39 cellular contexts compared by ENCODE assay signal in the genomic region with DNA sequence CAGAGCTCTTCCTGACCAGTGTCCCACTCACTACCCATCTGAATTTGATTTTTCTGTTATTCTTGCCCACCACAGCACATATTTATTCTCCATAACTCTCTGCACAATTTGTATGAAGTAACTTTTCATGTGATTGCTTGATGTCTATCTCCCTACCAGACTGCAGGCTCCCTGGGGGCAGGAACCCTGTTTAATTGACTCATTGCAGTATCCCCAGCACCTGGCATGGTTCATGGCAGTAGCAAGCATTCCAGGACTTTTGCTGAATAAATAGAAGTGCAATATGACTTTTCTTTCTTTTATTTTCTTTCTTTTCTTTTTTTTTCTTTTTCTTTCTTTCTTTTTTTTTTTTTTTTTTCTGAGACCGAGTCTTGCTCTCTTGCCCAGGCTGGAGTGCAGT.
"Had no signal": no experiment of that assay in that cellular context is flagged by ENCODE, and none has a peak within 500 bp of the region (broad histone marks: within the 10 kb centered on the region; RNA-seq: fewer than 3 reads in every experiment).

No MANE protein-coding gene starts in this region.

- H3K4me1 Mint-ChIP-seq: activated naive CD4-positive, alpha-beta T cell treated with anti-CD3 and anti-CD28 coated beads, Interleukin-2, amount 50 U/mL, for 24 hours; activated naive CD8-positive, alpha-beta T cell treated with anti-CD3 and anti-CD28 coated beads for 36 hours; activated naive CD8-positive, alpha-beta T cell treated with anti-CD3 and anti-CD28 coated beads, Interleukin-2, amount 10 ng/mL, durations not matched to agents 7 days and 5 days; activated naive CD8-positive, alpha-beta T cell treated with anti-CD3 and anti-CD28 coated beads, Interleukin-2, amount 50 U/mL, for 24 hours; activated T-helper 17 cell treated with anti-CD3 and anti-CD28 coated beads, Interleukin-2, amount 50 U/mL, for 72 hours; brain; central memory CD8-positive, alpha-beta T cell had no signal

- H3K4me3 Mint-ChIP-seq: activated naive CD4-positive, alpha-beta T cell treated with anti-CD3 and anti-CD28 coated beads for 36 hours; activated naive CD4-positive, alpha-beta T cell treated with anti-CD3 and anti-CD28 coated beads, Interleukin-2, amount 50 U/mL, for 24 hours; activated naive CD8-positive, alpha-beta T cell; activated naive CD8-positive, alpha-beta T cell treated with anti-CD3 and anti-CD28 coated beads for 36 hours; activated naive CD8-positive, alpha-beta T cell treated with anti-CD3 and anti-CD28 coated beads, Interleukin-2, amount 10 ng/mL, durations not matched to agents 7 days and 5 days; activated naive CD8-positive, alpha-beta T cell treated with anti-CD3 and anti-CD28 coated beads, Interleukin-2, amount 50 U/mL, for 24 hours; activated T-cell treated with anti-CD3 and anti-CD28 coated beads, Interleukin-2, amount 50 U/mL, for 24 hours; activated T-cell treated with anti-CD3 and anti-CD28 coated beads, Interleukin-2, amount 50 U/mL, for 4 hours; activated T-cell treated with anti-CD3 and anti-CD28 coated beads, Interleukin-2, amount 50 U/mL, for 72 hours; activated T-helper 1 cell treated with anti-CD3 and anti-CD28 coated beads, Interleukin-12 subunit alpha, Interleukin-12 subunit beta, Interleukin-2, Interleukin-4 antibody, amounts not matched to agents 30 ng/mL and 10 ng/mL and 1 ng/mL, durations not matched to agents 14 hours and 24 hours and 36 hours; activated T-helper 17 cell treated with anti-CD3 and anti-CD28 coated beads, Interleukin-2, amount 50 U/mL, for 72 hours; brain; central memory CD8-positive, alpha-beta T cell had no signal

- ATAC-seq: activated naive CD4-positive, alpha-beta T cell treated with anti-CD3 and anti-CD28 coated beads, Interleukin-2, amount 50 U/mL, for 72 hours; activated naive CD8-positive, alpha-beta T cell treated with anti-CD3 and anti-CD28 coated beads, Interleukin-2, amount 50 U/mL, for 24 hours; activated T-cell treated with anti-CD3 and anti-CD28 coated beads, Interleukin-2, amount 50 U/mL, for 4 hours; activated T-cell treated with anti-CD3 and anti-CD28 coated beads, Interleukin-2, amount 50 U/mL, for 72 hours; activated T-helper 17 cell treated with anti-CD3 and anti-CD28 coated beads, Interleukin-2, amount 50 U/mL, for 72 hours; body of pancreas had no signal

- H3K4me1 ChIP-seq: adrenal gland, ascending aorta, body of pancreas, breast epithelium had no signal

- H3K27me3 Mint-ChIP-seq: activated naive CD4-positive, alpha-beta T cell treated with anti-CD3 and anti-CD28 coated beads, Interleukin-2, amount 50 U/mL, for 24 hours; activated naive CD8-positive, alpha-beta T cell; activated naive CD8-positive, alpha-beta T cell treated with anti-CD3 and anti-CD28 coated beads for 36 hours; activated naive CD8-positive, alpha-beta T cell treated with anti-CD3 and anti-CD28 coated beads, Interleukin-2, amount 10 ng/mL, durations not matched to agents 7 days and 5 days; activated naive CD8-positive, alpha-beta T cell treated with anti-CD3 and anti-CD28 coated beads, Interleukin-2, amount 50 U/mL, for 24 hours; activated T-cell treated with anti-CD3 and anti-CD28 coated beads, Interleukin-2, amount 50 U/mL, for 24 hours; activated T-helper 17 cell treated with anti-CD3 and anti-CD28 coated beads, Interleukin-2, amount 50 U/mL, for 72 hours; brain; central memory CD8-positive, alpha-beta T cell had no signal

- FAIRE-seq: astrocyte, bronchial epithelial cell had no signal

- H3K27me3 ChIP-seq: adrenal gland, ascending aorta, body of pancreas, brain microvascular endothelial cell, breast epithelium, cardiac muscle cell had no signal

- H3K36me3 ChIP-seq: adrenal gland, ascending aorta, brain microvascular endothelial cell, breast epithelium, cardiac muscle cell had no signal

- H3K9me3 ChIP-seq: adrenal gland, ascending aorta, body of pancreas, breast epithelium had no signal

- H3K9me3 Mint-ChIP-seq: activated naive CD4-positive, alpha-beta T cell treated with anti-CD3 and anti-CD28 coated beads for 36 hours; activated naive CD4-positive, alpha-beta T cell treated with anti-CD3 and anti-CD28 coated beads, Interleukin-2, amount 50 U/mL, for 24 hours; activated naive CD4-positive, alpha-beta T cell treated with anti-CD3 and anti-CD28 coated beads, Interleukin-2, amount 50 U/mL, for 72 hours; activated naive CD8-positive, alpha-beta T cell treated with anti-CD3 and anti-CD28 coated beads for 36 hours; activated naive CD8-positive, alpha-beta T cell treated with anti-CD3 and anti-CD28 coated beads, Interleukin-2, amount 10 ng/mL, durations not matched to agents 7 days and 5 days; activated naive CD8-positive, alpha-beta T cell treated with anti-CD3 and anti-CD28 coated beads, Interleukin-2, amount 50 U/mL, for 24 hours; activated T-cell treated with anti-CD3 and anti-CD28 coated beads, Interleukin-2, amount 50 U/mL, for 24 hours; activated T-cell treated with anti-CD3 and anti-CD28 coated beads, Interleukin-2, amount 50 U/mL, for 4 hours; activated T-cell treated with anti-CD3 and anti-CD28 coated beads, Interleukin-2, amount 50 U/mL, for 72 hours; activated T-helper 1 cell treated with anti-CD3 and anti-CD28 coated beads, Interleukin-12 subunit alpha, Interleukin-12 subunit beta, Interleukin-2, Interleukin-4 antibody, amounts not matched to agents 30 ng/mL and 10 ng/mL and 1 ng/mL, durations not matched to agents 14 hours and 24 hours and 36 hours; activated T-helper 17 cell treated with anti-CD3 and anti-CD28 coated beads, Interleukin-2, amount 50 U/mL, for 72 hours; activated T-helper 2 cell treated with anti-CD3 and anti-CD28 coated beads, Interferon-gamma antibody, Interleukin-2, Interleukin-4, amounts not matched to agents 10 μg/mL and 5 μg/mL and 100 μg/mL, durations not matched to agents 14 hours and 24 hours and 36 hours; central memory CD8-positive, alpha-beta T cell had no signal

- H3K36me3 Mint-ChIP-seq: activated naive CD4-positive, alpha-beta T cell treated with anti-CD3 and anti-CD28 coated beads, Interleukin-2, amount 50 U/mL, for 24 hours; activated naive CD4-positive, alpha-beta T cell treated with anti-CD3 and anti-CD28 coated beads, Interleukin-2, amount 50 U/mL, for 72 hours; activated naive CD8-positive, alpha-beta T cell; activated naive CD8-positive, alpha-beta T cell treated with anti-CD3 and anti-CD28 coated beads for 36 hours; activated naive CD8-positive, alpha-beta T cell treated with anti-CD3 and anti-CD28 coated beads, Interleukin-2, amount 10 ng/mL, durations not matched to agents 7 days and 5 days; brain had no signal

- H3K27ac Mint-ChIP-seq: activated naive CD4-positive, alpha-beta T cell treated with anti-CD3 and anti-CD28 coated beads for 36 hours; activated naive CD4-positive, alpha-beta T cell treated with anti-CD3 and anti-CD28 coated beads, Interleukin-2, amount 50 U/mL, for 24 hours; activated naive CD4-positive, alpha-beta T cell treated with anti-CD3 and anti-CD28 coated beads, Interleukin-2, amount 50 U/mL, for 72 hours; activated naive CD8-positive, alpha-beta T cell; activated naive CD8-positive, alpha-beta T cell treated with anti-CD3 and anti-CD28 coated beads for 36 hours; activated naive CD8-positive, alpha-beta T cell treated with anti-CD3 and anti-CD28 coated beads, Interleukin-2, amount 10 ng/mL, durations not matched to agents 7 days and 5 days; activated naive CD8-positive, alpha-beta T cell treated with anti-CD3 and anti-CD28 coated beads, Interleukin-2, amount 50 U/mL, for 24 hours; activated T-cell treated with anti-CD3 and anti-CD28 coated beads, Interleukin-2, amount 50 U/mL, for 24 hours; activated T-cell treated with anti-CD3 and anti-CD28 coated beads, Interleukin-2, amount 50 U/mL, for 72 hours; activated T-helper 1 cell treated with anti-CD3 and anti-CD28 coated beads, Interleukin-12 subunit alpha, Interleukin-12 subunit beta, Interleukin-2, Interleukin-4 antibody, amounts not matched to agents 30 ng/mL and 10 ng/mL and 1 ng/mL, durations not matched to agents 14 hours and 24 hours and 36 hours; activated T-helper 17 cell treated with anti-CD3 and anti-CD28 coated beads, Interleukin-2, amount 50 U/mL, for 72 hours; activated T-helper 2 cell treated with anti-CD3 and anti-CD28 coated beads, Interferon-gamma antibody, Interleukin-2, Interleukin-4, amounts not matched to agents 10 μg/mL and 5 μg/mL and 100 μg/mL, durations not matched to agents 14 hours and 24 hours and 36 hours; brain had no signal

- H3K27ac ChIP-seq: adrenal gland, ascending aorta, body of pancreas, brain microvascular endothelial cell, breast epithelium, cardiac muscle cell had no signal

- DNase-seq: activated effector memory CD4-positive, alpha-beta T cell treated with anti-CD3 and anti-CD28 coated beads, Interleukin-2, amount 50 U/mL, for 16 hours; activated effector memory CD4-positive, alpha-beta T cell treated with Interleukin-2 at 50 U/mL for 16 hours; activated gamma-delta T cell; activated gamma-delta T cell treated with Interleukin-2 at 50 U/mL for 16 hours; activated naive CD4-positive, alpha-beta T cell; activated naive CD4-positive, alpha-beta T cell treated with anti-CD3 and anti-CD28 coated beads for 36 hours; activated naive CD4-positive, alpha-beta T cell treated with anti-CD3 and anti-CD28 coated beads, Interleukin-2, amount 50 U/mL, for 16 hours; activated naive CD4-positive, alpha-beta T cell treated with Interleukin-2 at 50 U/mL for 16 hours; activated naive CD8-positive, alpha-beta T cell treated with anti-CD3 and anti-CD28 coated beads for 36 hours; activated naive CD8-positive, alpha-beta T cell treated with anti-CD3 and anti-CD28 coated beads, Interleukin-2, amount 10 ng/mL, durations not matched to agents 7 days and 5 days; activated naive CD8-positive, alpha-beta T cell treated with anti-CD3 and anti-CD28 coated beads, Interleukin-2, amount 50 U/mL, for 24 hours; activated T-cell treated with anti-CD3 and anti-CD28 coated beads, Interleukin-2, amount 50 U/mL, for 1 hour; activated T-cell treated with anti-CD3 and anti-CD28 coated beads, Interleukin-2, amount 50 U/mL, for 24 hours; activated T-cell treated with anti-CD3 and anti-CD28 coated beads, Interleukin-2, amount 50 U/mL, for 4 hours; activated T-cell treated with anti-CD3 and anti-CD28 coated beads, Interleukin-2, amount 50 U/mL, for 48 hours; activated T-cell treated with anti-CD3 and anti-CD28 coated beads, Interleukin-2, amount 50 U/mL, for 72 hours; adrenal gland; amniotic stem cell; amygdala; anterior cingulate cortex; aorta; body of pancreas; brain microvascular endothelial cell; caudate nucleus; central memory CD4-positive, alpha-beta T cell; cerebellar nuclear complex had no signal

- H3K4me3 ChIP-seq: adrenal gland, ascending aorta, body of pancreas, breast epithelium, cardiac muscle cell had no signal
